1 cellular context compared by ENCODE assay signal in genomic region chr3:170572665-170573253, GRCh38.
TF ChIP-seq lines count a peak whose summit lies in the region.

No MANE protein-coding gene starts in this region.

TF ChIP-seq in K562, 482 proteins besides CTCF, POLR2A, EP300 and RAD21 (continued from another document and continues in another):
- TF ChIP-seq ZNF592 (IDR thresholded peaks at IDR 0.05): no peak
- TF ChIP-seq TOE1 (IDR thresholded peaks at IDR 0.05; ENCODE audit: borderline replicate concordance): peak; percentile 24; the same call in 1 of the 2 replicates
- no peak for TF ChIP-seq TOE1 (CRISPR knock-in tag; IDR thresholded peaks at IDR 0.05; ENCODE audit: borderline replicate concordance, low read depth)
- peak; percentile 57; the same call in 1 of the 2 replicates for TF ChIP-seq MGA (IDR thresholded peaks at IDR 0.05)
- TF ChIP-seq ZNF384 (IDR thresholded peaks at IDR 0.05; ENCODE audit: low read depth, low read length): peak; percentile 80
- no peak for TF ChIP-seq ZNF318 (IDR thresholded peaks at IDR 0.05; ENCODE audit: borderline replicate concordance in 1 of 2, low read depth in 1 of 2)
- peak; percentile 57; the same call in 1 of the 2 replicates for TF ChIP-seq ZNF395 (CRISPR knock-in tag; IDR thresholded peaks at IDR 0.05)
- TF ChIP-seq JUND (IDR thresholded peaks at IDR 0.05; ENCODE audit: borderline replicate concordance, low read depth, low read length): peak; percentile 95
- peak; percentile 95 for TF ChIP-seq JUND (tag; IDR thresholded peaks at IDR 0.05; ENCODE audit: borderline replicate concordance, low read depth, low read length)
- TF ChIP-seq GMEB1 (CRISPR knock-in tag; IDR thresholded peaks at IDR 0.05): no peak
- TF ChIP-seq SAFB2 (IDR thresholded peaks at IDR 0.05; ENCODE audit: borderline replicate concordance, low read depth, low read length, severe bottlenecking): no peak
- no peak for TF ChIP-seq TEAD1 (CRISPR knock-in tag; IDR thresholded peaks at IDR 0.05)
- TF ChIP-seq MTF1 (CRISPR knock-in tag; IDR thresholded peaks at IDR 0.05; ENCODE audit: borderline replicate concordance): no peak
- TF ChIP-seq USF2 (CRISPR knock-in tag; IDR thresholded peaks at IDR 0.05): peak; percentile 41; the same call in 1 of the 2 replicates
